Comparison of ENCODE assay signal across 8 cellular contexts in genomic region chr10:61987951-61988379, GRCh38.
DNase-seq lines count a peak whose midpoint lies in the region; ATAC-seq and FAIRE-seq lines count a peak whose summit lies in the region.

No MANE protein-coding gene starts in this region.

- FAIRE-seq in HTR-8/SVneo (lab: Jason Lieb, UNC): no peak

- H3K4me2 ChIP-seq in BLaER1: peak overlapping the region; percentile 40

- H3K36me3 ChIP-seq in BLaER1: peaks cover 82% of the 10 kb centered on the region

- no peaks in the 10 kb centered on the region for H3K27me3 Mint-ChIP-seq in activated T-helper 17 cell treated with anti-CD3 and anti-CD28 coated beads, Interleukin-2, amount 50 U/mL, for 72 hours
- H3K27me3 Mint-ChIP-seq in naive B cell: no peaks in the 10 kb centered on the region

- no peaks in the 10 kb centered on the region for H3K9me3 ChIP-seq in BLaER1

- H3K9ac ChIP-seq in BLaER1: no peak overlapping the region

- peaks cover 50% of the 10 kb centered on the region for H3K4me1 Mint-ChIP-seq in activated T-helper 17 cell treated with anti-CD3 and anti-CD28 coated beads, Interleukin-2, amount 50 U/mL, for 72 hours
- peaks cover 49 to 87% (median 56%) of the 10 kb centered on the region in 3 donors for H3K4me1 Mint-ChIP-seq in naive B cell

- peaks cover 82% of the 10 kb centered on the region for H3K4me1 ChIP-seq in BLaER1

- H3K4me3 ChIP-seq in BLaER1: no peak overlapping the region

- peak overlapping the region; percentile 24 for H3K27ac ChIP-seq in BLaER1

- peaks cover 75% of the 10 kb centered on the region for H3K36me3 Mint-ChIP-seq in activated T-helper 17 cell treated with anti-CD3 and anti-CD28 coated beads, Interleukin-2, amount 50 U/mL, for 72 hours (ENCODE audit: low read depth)
- H3K36me3 Mint-ChIP-seq in naive B cell: peaks cover 20 to 36% of the 10 kb centered on the region in 2 donors

- H3K27ac Mint-ChIP-seq in activated T-helper 17 cell treated with anti-CD3 and anti-CD28 coated beads, Interleukin-2, amount 50 U/mL, for 72 hours: peak overlapping the region; percentile 91
- peak overlapping the region; percentile 96 to 100 (median 99) for H3K27ac Mint-ChIP-seq in naive B cell

- H3K4me3 Mint-ChIP-seq in activated T-helper 17 cell treated with anti-CD3 and anti-CD28 coated beads, Interleukin-2, amount 50 U/mL, for 72 hours: peak overlapping the region; percentile 61
- H3K4me3 Mint-ChIP-seq in naive B cell: peak overlapping the region; percentile 1 to 82 (median 71)

- no peaks in the 10 kb centered on the region for H3K9me3 Mint-ChIP-seq in activated T-helper 17 cell treated with anti-CD3 and anti-CD28 coated beads, Interleukin-2, amount 50 U/mL, for 72 hours
- no peaks in the 10 kb centered on the region for H3K9me3 Mint-ChIP-seq in naive B cell

- H4K20me1 ChIP-seq in BLaER1: peaks cover 85% of the 10 kb centered on the region

- DNase-seq in naive B cell (peak; percentile 80), NCI-H82 treated with DMSO at 0.1 percent for 48 hours (lab: John Stamatoyannopoulos, UW; ENCODE audit: unreplicated experiment) (no peak), HTR-8/SVneo (ENCODE audit: insufficient read length, low spot score) (no peak)
- no peak for DNase-seq in NK-92 treated with Interleukin-12 subunit alpha and Interleukin-12 subunit beta, amount 100 ng/mL, for 24 hours (lab: John Stamatoyannopoulos, UW)

- peak; percentile 98 for ATAC-seq in GM19043 (IDR thresholded peaks at IDR 0.05; ENCODE audit: low read depth, unreplicated experiment)
- ATAC-seq in HG03135 (IDR thresholded peaks at IDR 0.05; ENCODE audit: unreplicated experiment): peak; percentile 96
- ATAC-seq in activated T-helper 17 cell treated with anti-CD3 and anti-CD28 coated beads, Interleukin-2, amount 50 U/mL, for 72 hours (replicated peaks): peak; percentile 91
- peak; percentile 88 for ATAC-seq in naive B cell (ENCODE audit: low read depth in 2 of 2)

- no peaks in the 10 kb centered on the region for H3K27me3 ChIP-seq in BLaER1
